In genomic region chr2:47778698-47779415, GRCh38 we compare ENCODE assay signal across 15 cellular contexts. TPM values are rescaled to one million over a fixed set of nuclear protein-coding genes. Genes with fewer than 3 reads are reported as not detected.
DNase-seq lines count a peak whose midpoint lies in the region; FAIRE-seq and TF ChIP-seq lines count a peak whose summit lies in the region.
"Had no signal": no experiment of that assay in that cellular context is flagged by ENCODE, and none has a peak within 500 bp of the region (broad histone marks: within the 10 kb centered on the region; RNA-seq: fewer than 3 reads in every experiment).

No MANE protein-coding gene starts in this region.

- POLR2A ChIA-PET in endothelial cell of umbilical vein (lab: Charles Lee) = no interaction called here

- H3K27me3 ChIP-seq in HUES48 (ENCODE audit: control insufficient read depth, insufficient read depth, low read length) = no peaks in the 10 kb centered on the region
- H3K27me3 ChIP-seq in endothelial cell of umbilical vein (ENCODE audit: control insufficient read depth in 2 of 2, insufficient read depth in 2 of 2, low read length in 2 of 2) = no peaks in the 10 kb centered on the region
- H3K27me3 ChIP-seq in uterus = no peaks in the 10 kb centered on the region
- no peaks in the 10 kb centered on the region for H3K27me3 ChIP-seq in colonic mucosa

- no peak for FAIRE-seq in endothelial cell of umbilical vein (lab: Jason Lieb, UNC)
- FAIRE-seq: A204.1, HTR-8/SVneo had no signal

- no peak overlapping the region for H3K4me3 ChIP-seq in HUES48 (ENCODE audit: low read depth, low read length)
- H3K4me3 ChIP-seq in endothelial cell of umbilical vein (replicated peaks in 1 of 3; ENCODE audit: insufficient read depth in 1 of 3, low read depth in 1 of 3, low read length in 3 of 3) = no peak overlapping the region
- no peak overlapping the region for H3K4me3 ChIP-seq in uterus
- H3K4me3 ChIP-seq in colonic mucosa = no peak overlapping the region

- peak; percentile 61 for DNase-seq in endothelial cell of umbilical vein (ENCODE audit: low read depth, low spot score)
- DNase-seq in neural crest cell (ENCODE audit: low read depth, low spot score) = no peak
- no peak for DNase-seq in uterus
- DNase-seq in colonic mucosa = no peak
- no peak for DNase-seq in UCSD-AML1 (lab: John Stamatoyannopoulos, UW; ENCODE audit: unreplicated experiment)
- DNase-seq in retina = no peak
- DNase-seq: C1 segment of cervical spinal cord; Calu3; CD4-positive, alpha-beta T cell; DMS 273 treated with DMSO at 0.1 percent for 48 hours; HCEC 1CT had no signal

- H3K9me1 ChIP-seq in endothelial cell of umbilical vein (replicated peaks; ENCODE audit: control insufficient read depth, extremely low read depth, insufficient read depth, low read length) = no peaks in the 10 kb centered on the region

- H3K36me3 Mint-ChIP-seq in neural crest cell (ENCODE audit: low read depth) = no peaks in the 10 kb centered on the region

- H3K27ac ChIP-seq in HUES48 (ENCODE audit: low read depth, low read length) = peak overlapping the region; percentile 50
- no peak overlapping the region for H3K27ac ChIP-seq in endothelial cell of umbilical vein (ENCODE audit: insufficient read depth, low read depth, low read length)
- peak overlapping the region; percentile 77 to 78 for H3K27ac ChIP-seq in uterus
- H3K27ac ChIP-seq in colonic mucosa = no peak overlapping the region

- no peaks in the 10 kb centered on the region for H3K4me1 Mint-ChIP-seq in neural crest cell

- no peaks in the 10 kb centered on the region for H3K9me3 Mint-ChIP-seq in neural crest cell
- H3K9me3 Mint-ChIP-seq: CD4-positive, alpha-beta T cell had no signal

- H3K9me3 ChIP-seq in HUES48 (ENCODE audit: control insufficient read depth, insufficient read depth, low read length) = no peaks in the 10 kb centered on the region
- H3K9me3 ChIP-seq in endothelial cell of umbilical vein (replicated peaks; ENCODE audit: control insufficient read depth, insufficient read depth, low read length) = no peaks in the 10 kb centered on the region
- H3K9me3 ChIP-seq in uterus = no peaks in the 10 kb centered on the region
- no peaks in the 10 kb centered on the region for H3K9me3 ChIP-seq in colonic mucosa

- TF ChIP-seq POLR2A in endothelial cell of umbilical vein (IDR thresholded peaks at IDR 0.05; ENCODE audit: low read depth, low read length) = no peak
- no peak for TF ChIP-seq POLR2A in uterus (IDR thresholded peaks at IDR 0.05)

- no TSS peak for BruUV-seq in endothelial cell of umbilical vein (replicated peaks; lab: Mats Ljungman, UMichigan)

- no peak overlapping the region for H3K27ac Mint-ChIP-seq in neural crest cell (ENCODE audit: unreplicated experiment)
- H3K27ac Mint-ChIP-seq: B cell; CD4-positive, alpha-beta T cell had no signal

- no peaks in the 10 kb centered on the region for H3K27me3 Mint-ChIP-seq in neural crest cell (ENCODE audit: low read depth)
- H3K27me3 Mint-ChIP-seq: B cell; CD4-positive, alpha-beta T cell had no signal

- peak overlapping the region; percentile 39 for H3K4me3 Mint-ChIP-seq in neural crest cell
- H3K4me3 Mint-ChIP-seq: B cell; CD4-positive, alpha-beta T cell had no signal

- TF ChIP-seq CTCF in endothelial cell of umbilical vein (IDR thresholded peaks at IDR 0.05; ENCODE audit: extremely low read depth in 1 of 2, insufficient read depth in 1 of 2, low read depth in 1 of 2, low read length in 2 of 2) (no peak), neural crest cell (conservative IDR thresholded peaks at IDR 0.05) (no peak), uterus (IDR thresholded peaks at IDR 0.05) (no peak), colonic mucosa (IDR thresholded peaks at IDR 0.05) (no peak)

- H3K9ac ChIP-seq in HUES48 (ENCODE audit: low read depth, low read length) = no peak overlapping the region
- no peak overlapping the region for H3K9ac ChIP-seq in endothelial cell of umbilical vein (replicated peaks; ENCODE audit: extremely low read depth, insufficient read depth, low read length)
- no peak overlapping the region for H3K9ac ChIP-seq in colonic mucosa (ENCODE audit: low read depth in 2 of 2, low read length in 2 of 2)

- no peaks in the 10 kb centered on the region for H4K20me1 ChIP-seq in endothelial cell of umbilical vein (replicated peaks; ENCODE audit: control insufficient read depth, extremely low read depth, insufficient read depth, low read length)

- peaks cover 12% of the 10 kb centered on the region; the same call in 1 of the 2 replicates for H3K4me1 ChIP-seq in HUES48 (ENCODE audit: control insufficient read depth, insufficient read depth, low read length)
- H3K4me1 ChIP-seq in endothelial cell of umbilical vein (ENCODE audit: control insufficient read depth, extremely low read depth, insufficient read depth, low read length) = peaks cover 4% of the 10 kb centered on the region
- no peaks in the 10 kb centered on the region for H3K4me1 ChIP-seq in uterus
- peaks cover 6% of the 10 kb centered on the region for H3K4me1 ChIP-seq in colonic mucosa

- intact Hi-C loops in endothelial cell of umbilical vein (cut with micrococcal nuclease) (no loop called here), uterus (cut with DNase I; ENCODE audit: low total_unique reads) (no loop called here), colonic mucosa (cut with DNase I) (no loop called here)

- H2AFZ ChIP-seq in endothelial cell of umbilical vein (ENCODE audit: low read depth, low read length) = no peak overlapping the region

- dilution Hi-C loops in endothelial cell of umbilical vein (cut with MboI; ENCODE audit: extremely low pct_ligation_motif_present, low sequenced_read_pairs) = no loop called here

- no peaks in the 10 kb centered on the region for H3K36me3 ChIP-seq in HUES48 (ENCODE audit: control insufficient read depth, insufficient read depth, low read length)
- no peaks in the 10 kb centered on the region for H3K36me3 ChIP-seq in endothelial cell of umbilical vein (ENCODE audit: control insufficient read depth in 2 of 2, extremely low read depth in 1 of 2, insufficient read depth in 2 of 2, low read length in 2 of 2)
- H3K36me3 ChIP-seq in uterus = no peaks in the 10 kb centered on the region
- H3K36me3 ChIP-seq in colonic mucosa = no peaks in the 10 kb centered on the region

- CTCF ChIA-PET in endothelial cell of umbilical vein (lab: Charles Lee) = interaction anchor here (0.6 to 2.4 kb wide), 2 partner anchors 11 to 36 kb away, joined by 3 to 10 read pairs; no protein-coding TSS in a partner anchor

- no peak overlapping the region for H3K4me2 ChIP-seq in endothelial cell of umbilical vein (ENCODE audit: insufficient read depth, low read length)

- H3K79me2 ChIP-seq in endothelial cell of umbilical vein (ENCODE audit: control insufficient read depth, insufficient read depth, low read length) = peaks cover under 1% of the 10 kb centered on the region

TF ChIP-seq in endothelial cell of umbilical vein, 7 proteins besides CTCF, POLR2A, EP300 and RAD21:
- TF ChIP-seq EZH2 (IDR thresholded peaks at IDR 0.05; ENCODE audit: borderline replicate concordance, low read depth, low read length, severe bottlenecking) = no peak
- TF ChIP-seq POLR2AphosphoS5 (IDR thresholded peaks at IDR 0.05; ENCODE audit: insufficient read depth, low read depth, low read length) = no peak
- TF ChIP-seq FOS (IDR thresholded peaks at IDR 0.05; ENCODE audit: borderline replicate concordance, insufficient read depth, low read length) = no peak
- no peak for TF ChIP-seq MYC (IDR thresholded peaks at IDR 0.05; ENCODE audit: low read depth, low read length)
- TF ChIP-seq JUN (IDR thresholded peaks at IDR 0.05; ENCODE audit: borderline replicate concordance, insufficient read depth, insufficient read length, low read depth) = no peak
- no peak for TF ChIP-seq MAX (IDR thresholded peaks at IDR 0.05; ENCODE audit: insufficient read depth, insufficient read length)
- no peak for TF ChIP-seq GATA2 (IDR thresholded peaks at IDR 0.05; ENCODE audit: insufficient read depth, insufficient read length, low read depth, low read length)

RNA-seq across cellular contexts. Expression of gene MSH6, which starts 4.1 kb away (rescaled TPM):
- 59.3 and 74.0 TPM in 2 replicates for total RNA-seq in endothelial cell of umbilical vein
- 11.0 and 11.9 TPM in 2 replicates for polyA plus RNA-seq in endothelial cell of umbilical vein
- polyA plus RNA-seq in endothelial cell of umbilical vein (2011; cell fraction: cytosol; rRNA removed) = 17.6 and 18.1 TPM in 2 replicates
- 18.8 and 25.3 TPM in 2 replicates for polyA plus RNA-seq in endothelial cell of umbilical vein (2011; cell fraction: nucleus; rRNA removed)
- 43.9 and 44.0 TPM in 2 replicates for polyA plus RNA-seq in endothelial cell of umbilical vein (2012)
- 26.9 and 30.1 TPM in 2 replicates for polyA minus RNA-seq in endothelial cell of umbilical vein
- 63.9 TPM for polyA minus RNA-seq in endothelial cell of umbilical vein (2011; cell fraction: cytosol; rRNA and poly(A)+ RNA removed)
- polyA minus RNA-seq in endothelial cell of umbilical vein (2011; cell fraction: nucleus; rRNA and poly(A)+ RNA removed) = 17.0 and 21.5 TPM in 2 replicates
- 213 TPM in 2 replicates for total RNA-seq in neural crest cell
- total RNA-seq in uterus = 100 to 1,000 TPM in 1 of 4 donors, 10 to 100 TPM in 3; 32.9 to 115 (median 57.7) TPM
- 10 to 100 TPM; 25.7 to 67.4 TPM for total RNA-seq in colonic mucosa

Comparison
In these comparisons a context has a peak if more than half of its experiments do, and no peak if none do; other contexts are left out.
1. H3K27ac ChIP-seq: peak in HUES48 (single experiment) and uterus (2 of 2); none in endothelial cell of umbilical vein (single experiment) and colonic mucosa (single experiment).